2 cellular contexts compared by ENCODE assay signal in the genomic region with DNA sequence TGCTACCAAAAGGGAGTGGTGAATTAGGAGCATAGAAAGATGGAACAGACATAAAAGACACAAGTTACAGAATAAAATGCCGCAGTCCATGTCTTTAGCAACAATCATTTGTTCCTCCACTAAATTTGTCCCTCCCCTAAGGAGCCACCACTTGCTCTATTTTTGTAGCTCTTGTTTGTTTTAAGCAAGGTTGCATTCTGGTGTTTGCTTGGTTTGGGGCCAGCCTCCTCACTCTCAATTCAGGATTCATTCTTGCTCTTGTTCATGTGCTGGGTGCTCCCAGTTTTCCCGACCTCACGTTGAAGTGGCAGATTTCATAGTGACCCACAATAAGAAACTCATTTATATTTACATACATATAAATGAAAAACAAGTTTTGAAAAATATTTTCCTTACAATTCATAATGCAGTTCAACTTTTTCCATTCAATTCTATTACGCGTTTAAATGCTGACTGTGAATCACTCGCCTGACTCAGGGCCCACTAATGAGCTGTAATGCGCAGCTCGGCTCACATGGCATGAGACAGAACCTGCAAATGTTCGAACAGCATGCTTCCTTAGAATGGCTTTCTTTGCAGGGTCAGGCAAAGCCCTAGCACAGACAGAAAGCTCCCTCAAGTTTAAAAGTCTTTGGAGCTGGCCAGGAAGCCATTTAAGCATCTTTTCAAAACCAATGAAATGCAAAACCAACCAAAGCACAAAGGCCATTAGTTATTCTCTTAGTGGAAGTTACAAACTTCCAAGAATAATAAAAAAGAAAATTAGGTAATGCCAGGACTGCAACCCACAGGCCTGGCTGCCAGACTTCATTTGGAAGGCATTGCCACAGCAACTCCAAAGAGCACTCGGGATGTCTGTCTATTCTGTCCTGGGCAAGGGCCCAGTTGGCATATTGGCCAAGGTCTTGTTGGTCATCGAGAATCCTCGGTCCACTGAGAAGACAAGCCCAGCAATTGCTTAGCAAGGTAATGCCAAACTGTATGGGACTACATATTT.
TF ChIP-seq lines count a peak whose summit lies in the region.

No MANE protein-coding gene starts in this region.

TF ChIP-seq in GM23338, 12 proteins besides CTCF, POLR2A, EP300 and RAD21 (continued from another document):
- TF ChIP-seq, protein P1, sequence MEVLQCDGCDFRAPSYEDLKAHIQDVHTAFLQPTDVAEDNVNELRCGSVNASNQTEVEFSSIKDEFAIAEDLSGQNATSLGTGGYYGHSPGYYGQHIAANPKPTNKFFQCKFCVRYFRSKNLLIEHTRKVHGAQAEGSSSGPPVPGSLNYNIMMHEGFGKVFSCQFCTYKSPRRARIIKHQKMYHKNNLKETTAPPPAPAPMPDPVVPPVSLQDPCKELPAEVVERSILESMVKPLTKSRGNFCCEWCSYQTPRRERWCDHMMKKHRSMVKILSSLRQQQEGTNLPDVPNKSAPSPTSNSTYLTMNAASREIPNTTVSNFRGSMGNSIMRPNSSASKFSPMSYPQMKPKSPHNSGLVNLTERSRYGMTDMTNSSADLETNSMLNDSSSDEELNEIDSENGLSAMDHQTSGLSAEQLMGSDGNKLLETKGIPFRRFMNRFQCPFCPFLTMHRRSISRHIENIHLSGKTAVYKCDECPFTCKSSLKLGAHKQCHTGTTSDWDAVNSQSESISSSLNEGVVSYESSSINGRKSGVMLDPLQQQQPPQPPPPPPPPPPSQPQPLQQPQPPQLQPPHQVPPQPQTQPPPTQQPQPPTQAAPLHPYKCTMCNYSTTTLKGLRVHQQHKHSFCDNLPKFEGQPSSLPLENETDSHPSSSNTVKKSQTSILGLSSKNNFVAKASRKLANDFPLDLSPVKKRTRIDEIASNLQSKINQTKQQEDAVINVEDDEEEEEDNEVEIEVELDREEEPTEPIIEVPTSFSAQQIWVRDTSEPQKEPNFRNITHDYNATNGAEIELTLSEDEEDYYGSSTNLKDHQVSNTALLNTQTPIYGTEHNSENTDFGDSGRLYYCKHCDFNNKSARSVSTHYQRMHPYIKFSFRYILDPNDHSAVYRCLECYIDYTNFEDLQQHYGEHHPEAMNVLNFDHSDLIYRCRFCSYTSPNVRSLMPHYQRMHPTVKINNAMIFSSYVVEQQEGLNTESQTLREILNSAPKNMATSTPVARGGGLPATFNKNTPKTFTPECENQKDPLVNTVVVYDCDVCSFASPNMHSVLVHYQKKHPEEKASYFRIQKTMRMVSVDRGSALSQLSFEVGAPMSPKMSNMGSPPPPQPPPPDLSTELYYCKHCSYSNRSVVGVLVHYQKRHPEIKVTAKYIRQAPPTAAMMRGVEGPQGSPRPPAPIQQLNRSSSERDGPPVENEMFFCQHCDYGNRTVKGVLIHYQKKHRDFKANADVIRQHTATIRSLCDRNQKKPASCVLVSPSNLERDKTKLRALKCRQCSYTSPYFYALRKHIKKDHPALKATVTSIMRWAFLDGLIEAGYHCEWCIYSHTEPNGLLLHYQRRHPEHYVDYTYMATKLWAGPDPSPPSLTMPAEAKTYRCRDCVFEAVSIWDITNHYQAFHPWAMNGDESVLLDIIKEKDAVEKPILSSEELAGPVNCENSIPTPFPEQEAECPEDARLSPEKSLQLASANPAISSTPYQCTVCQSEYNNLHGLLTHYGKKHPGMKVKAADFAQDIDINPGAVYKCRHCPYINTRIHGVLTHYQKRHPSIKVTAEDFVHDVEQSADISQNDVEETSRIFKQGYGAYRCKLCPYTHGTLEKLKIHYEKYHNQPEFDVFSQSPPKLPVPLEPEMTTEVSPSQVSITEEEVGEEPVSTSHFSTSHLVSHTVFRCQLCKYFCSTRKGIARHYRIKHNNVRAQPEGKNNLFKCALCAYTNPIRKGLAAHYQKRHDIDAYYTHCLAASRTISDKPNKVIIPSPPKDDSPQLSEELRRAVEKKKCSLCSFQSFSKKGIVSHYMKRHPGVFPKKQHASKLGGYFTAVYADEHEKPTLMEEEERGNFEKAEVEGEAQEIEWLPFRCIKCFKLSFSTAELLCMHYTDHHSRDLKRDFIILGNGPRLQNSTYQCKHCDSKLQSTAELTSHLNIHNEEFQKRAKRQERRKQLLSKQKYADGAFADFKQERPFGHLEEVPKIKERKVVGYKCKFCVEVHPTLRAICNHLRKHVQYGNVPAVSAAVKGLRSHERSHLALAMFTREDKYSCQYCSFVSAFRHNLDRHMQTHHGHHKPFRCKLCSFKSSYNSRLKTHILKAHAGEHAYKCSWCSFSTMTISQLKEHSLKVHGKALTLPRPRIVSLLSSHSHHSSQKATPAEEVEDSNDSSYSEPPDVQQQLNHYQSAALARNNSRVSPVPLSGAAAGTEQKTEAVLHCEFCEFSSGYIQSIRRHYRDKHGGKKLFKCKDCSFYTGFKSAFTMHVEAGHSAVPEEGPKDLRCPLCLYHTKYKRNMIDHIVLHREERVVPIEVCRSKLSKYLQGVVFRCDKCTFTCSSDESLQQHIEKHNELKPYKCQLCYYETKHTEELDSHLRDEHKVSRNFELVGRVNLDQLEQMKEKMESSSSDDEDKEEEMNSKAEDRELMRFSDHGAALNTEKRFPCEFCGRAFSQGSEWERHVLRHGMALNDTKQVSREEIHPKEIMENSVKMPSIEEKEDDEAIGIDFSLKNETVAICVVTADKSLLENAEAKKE (CRISPR knock-in tag; IDR thresholded peaks at IDR 0.05): 0 out of 2 replicates have a peak, but pooled peaks have one; percentile 17
- peak; percentile 61 for TF ChIP-seq NANOG (IDR thresholded peaks at IDR 0.05; ENCODE audit: borderline replicate concordance)
- no peak for TF ChIP-seq ZNF114 (CRISPR knock-in tag; IDR thresholded peaks at IDR 0.05)
- TF ChIP-seq CREB1 (CRISPR knock-in tag; IDR thresholded peaks at IDR 0.05; ENCODE audit: low read depth): no peak

TF ChIP-seq in WTC11, 78 proteins besides CTCF, POLR2A, EP300 and RAD21 (continued from another document):
- TF ChIP-seq, protein P2, sequence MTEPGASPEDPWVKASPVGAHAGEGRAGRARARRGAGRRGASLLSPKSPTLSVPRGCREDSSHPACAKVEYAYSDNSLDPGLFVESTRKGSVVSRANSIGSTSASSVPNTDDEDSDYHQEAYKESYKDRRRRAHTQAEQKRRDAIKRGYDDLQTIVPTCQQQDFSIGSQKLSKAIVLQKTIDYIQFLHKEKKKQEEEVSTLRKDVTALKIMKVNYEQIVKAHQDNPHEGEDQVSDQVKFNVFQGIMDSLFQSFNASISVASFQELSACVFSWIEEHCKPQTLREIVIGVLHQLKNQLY (CRISPR knock-in tag; IDR thresholded peaks at IDR 0.05): no peak
- TF ChIP-seq ZNF138 (CRISPR knock-in tag; conservative IDR thresholded peaks at IDR 0.05) (no peak), NR2C2 (CRISPR knock-in tag; IDR thresholded peaks at IDR 0.05) (no peak), ZNF416 (CRISPR knock-in tag; IDR thresholded peaks at IDR 0.05) (no peak), ZNF121 (CRISPR knock-in tag; IDR thresholded peaks at IDR 0.05) (peak; percentile 77), ATF1 (CRISPR knock-in tag; IDR thresholded peaks at IDR 0.05) (no peak), CREB1 (CRISPR knock-in tag; IDR thresholded peaks at IDR 0.05) (no peak), SMAD4 (CRISPR knock-in tag; IDR thresholded peaks at IDR 0.05) (no peak)
- TF ChIP-seq, protein P3, sequence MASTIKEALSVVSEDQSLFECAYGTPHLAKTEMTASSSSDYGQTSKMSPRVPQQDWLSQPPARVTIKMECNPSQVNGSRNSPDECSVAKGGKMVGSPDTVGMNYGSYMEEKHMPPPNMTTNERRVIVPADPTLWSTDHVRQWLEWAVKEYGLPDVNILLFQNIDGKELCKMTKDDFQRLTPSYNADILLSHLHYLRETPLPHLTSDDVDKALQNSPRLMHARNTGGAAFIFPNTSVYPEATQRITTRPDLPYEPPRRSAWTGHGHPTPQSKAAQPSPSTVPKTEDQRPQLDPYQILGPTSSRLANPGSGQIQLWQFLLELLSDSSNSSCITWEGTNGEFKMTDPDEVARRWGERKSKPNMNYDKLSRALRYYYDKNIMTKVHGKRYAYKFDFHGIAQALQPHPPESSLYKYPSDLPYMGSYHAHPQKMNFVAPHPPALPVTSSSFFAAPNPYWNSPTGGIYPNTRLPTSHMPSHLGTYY (CRISPR knock-in tag; IDR thresholded peaks at IDR 0.05): no peak
TF ChIP-seq in WTC11: peak in this region for 2.
